Comparison of ENCODE assay signal across 18 cellular contexts in the genomic region with DNA sequence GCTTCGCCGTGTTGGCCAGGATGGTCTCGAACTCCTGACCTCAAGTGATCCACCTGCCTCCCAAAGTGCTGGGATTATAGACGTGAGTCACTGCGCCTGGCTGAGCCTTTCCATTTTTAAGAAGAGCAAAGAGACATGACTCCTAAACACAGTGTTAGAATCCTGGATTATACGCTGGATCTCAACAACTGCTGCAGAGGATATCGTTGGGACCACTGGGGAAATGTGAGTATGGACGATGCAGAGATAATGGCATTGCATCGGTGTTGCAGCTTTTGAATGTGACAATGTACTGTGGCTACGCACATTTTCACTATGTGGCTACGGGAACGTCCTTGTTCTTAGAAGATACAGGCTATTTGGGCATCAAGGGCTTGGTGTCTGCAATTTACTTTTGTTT. TPM values are rescaled to one million over a fixed set of nuclear protein-coding genes. Genes with fewer than 3 reads are reported as not detected.
"Had no signal": no experiment of that assay in that cellular context is flagged by ENCODE, and none has a peak within 500 bp of the region (broad histone marks: within the 10 kb centered on the region; RNA-seq: fewer than 3 reads in every experiment).

No MANE protein-coding gene starts in this region.

- H3K4me1 ChIP-seq: gastrocnemius medialis had no signal

- DNase-seq: activated CD4-positive, alpha-beta T cell treated with anti-CD3 and anti-CD28 coated beads for 48 hours; activated CD8-positive, alpha-beta memory T cell treated with anti-CD3 and anti-CD28 coated beads for 24 hours; activated T-cell treated with anti-CD3 and anti-CD28 coated beads for 4 hours; gastrocnemius medialis; hippocampal formation; lower lobe of right lung; midbrain; naive B cell; T-helper 17 cell had no signal

- H3K36me3 ChIP-seq: gastrocnemius medialis, neutrophil had no signal

- H3K9me3 ChIP-seq: gastrocnemius medialis, lower lobe of right lung, neutrophil, upper lobe of left lung had no signal

- H3K27ac ChIP-seq: gastrocnemius medialis, neutrophil had no signal

- ATAC-seq: gastrocnemius medialis; lower lobe of right lung; right cardiac atrium; stimulated activated effector memory CD8-positive, alpha-beta T cell treated with anti-CD3 and anti-CD28 coated beads, Interleukin-12 subunit alpha, Interleukin-12 subunit beta, amount 100 ng/mL, for 72 hours; T-helper 17 cell; WTC11 had no signal

- H3K4me3 ChIP-seq: gastrocnemius medialis, lower lobe of right lung, upper lobe of left lung had no signal

RNA-seq across cellular contexts. Expression of a gene that starts 6.2 kb away (rescaled TPM):
- total RNA-seq: activated T-helper 2 cell treated with anti-CD3 and anti-CD28 coated beads, Interferon-gamma antibody, Interleukin-2, Interleukin-4, amounts not matched to agents 10 μg/mL and 5 μg/mL and 100 μg/mL, durations not matched to agents 14 hours and 24 hours and 36 hours; endothelial cell of umbilical vein; T-helper 17 cell had no signal

RNA-seq across cellular contexts. Expression of a gene that starts 26.0 kb away (rescaled TPM):
- total RNA-seq: activated T-helper 2 cell treated with anti-CD3 and anti-CD28 coated beads, Interferon-gamma antibody, Interleukin-2, Interleukin-4, amounts not matched to agents 10 μg/mL and 5 μg/mL and 100 μg/mL, durations not matched to agents 14 hours and 24 hours and 36 hours; chondrocyte; endothelial cell of umbilical vein; gastrocnemius medialis; lower lobe of right lung; right cardiac atrium; subcutaneous adipose tissue; T-helper 17 cell; upper lobe of left lung; WTC11 had no signal
